ENCODE assay signal across 8 cellular contexts in the genomic region with DNA sequence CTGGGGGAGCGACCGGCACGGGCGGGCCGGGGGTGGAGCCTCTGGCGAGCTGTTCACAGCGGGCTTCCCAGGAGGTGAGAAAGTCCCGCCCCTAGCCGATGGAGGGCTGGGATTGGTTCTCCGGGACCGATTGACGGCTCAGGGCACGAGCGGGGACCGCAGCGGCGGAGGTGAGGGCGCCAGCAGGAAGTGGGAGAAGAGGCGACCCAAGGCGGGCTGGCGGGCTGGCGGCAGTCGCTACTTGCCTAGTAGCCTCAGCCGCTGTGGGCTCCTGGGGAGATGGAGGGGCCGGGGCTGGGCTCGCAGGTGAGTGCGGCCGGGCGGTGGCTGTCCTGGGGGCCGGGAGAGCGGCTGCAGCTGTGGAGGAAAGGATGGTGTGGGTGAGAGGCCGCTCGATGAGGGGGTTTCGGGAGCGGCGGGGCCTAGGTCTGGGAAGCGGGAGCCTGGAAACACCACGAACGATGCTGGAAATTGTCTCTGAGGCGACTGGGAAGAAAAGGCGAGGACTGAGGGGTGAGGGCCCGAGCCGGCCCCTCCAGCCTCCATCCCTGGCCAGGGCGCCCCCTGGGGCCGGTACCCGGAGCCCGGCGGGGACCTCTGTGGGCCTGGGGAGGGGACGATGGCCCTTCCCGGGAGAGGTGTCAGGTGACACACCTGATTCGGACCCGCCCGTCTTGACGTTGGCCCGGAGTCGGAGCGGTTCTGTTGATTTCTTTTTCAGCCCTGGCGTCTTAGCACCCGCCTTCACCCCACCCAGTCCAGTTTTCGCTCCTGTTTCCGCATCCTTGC. TPM values are rescaled to one million over a fixed set of nuclear protein-coding genes. Genes with fewer than 3 reads are reported as not detected.
A peak's percentile ranks its signal among the peaks of the same experiment; 100 is the strongest.
DNase-seq lines count a peak whose midpoint lies in the region; ATAC-seq lines count a peak whose summit lies in the region.

A gene with protein sequence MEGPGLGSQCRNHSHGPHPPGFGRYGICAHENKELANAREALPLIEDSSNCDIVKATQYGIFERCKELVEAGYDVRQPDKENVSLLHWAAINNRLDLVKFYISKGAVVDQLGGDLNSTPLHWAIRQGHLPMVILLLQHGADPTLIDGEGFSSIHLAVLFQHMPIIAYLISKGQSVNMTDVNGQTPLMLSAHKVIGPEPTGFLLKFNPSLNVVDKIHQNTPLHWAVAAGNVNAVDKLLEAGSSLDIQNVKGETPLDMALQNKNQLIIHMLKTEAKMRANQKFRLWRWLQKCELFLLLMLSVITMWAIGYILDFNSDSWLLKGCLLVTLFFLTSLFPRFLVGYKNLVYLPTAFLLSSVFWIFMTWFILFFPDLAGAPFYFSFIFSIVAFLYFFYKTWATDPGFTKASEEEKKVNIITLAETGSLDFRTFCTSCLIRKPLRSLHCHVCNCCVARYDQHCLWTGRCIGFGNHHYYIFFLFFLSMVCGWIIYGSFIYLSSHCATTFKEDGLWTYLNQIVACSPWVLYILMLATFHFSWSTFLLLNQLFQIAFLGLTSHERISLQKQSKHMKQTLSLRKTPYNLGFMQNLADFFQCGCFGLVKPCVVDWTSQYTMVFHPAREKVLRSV (plus strand): TSS at position 198 of the 789 bp plus-strand sequence. CDS start 82 bp downstream, at position 280.

- H3K9me3 ChIP-seq in esophagus (ENCODE audit: control insufficient read depth in 2 of 2, insufficient read depth in 1 of 2, low read depth in 1 of 2, low read length in 1 of 2) (no peaks in the 10 kb centered on the region), muscle layer of colon (ENCODE audit: low read length) (no peaks in the 10 kb centered on the region)

- peak within 1 kb of the TSS; percentile 9 for H3K9ac ChIP-seq in muscle layer of colon (ENCODE audit: low read length)

- H3K36me3 ChIP-seq in esophagus (ENCODE audit: control insufficient read depth in 2 of 2, insufficient read depth in 2 of 2, low read length in 1 of 2), result no peaks in the 10 kb centered on the region
- H3K36me3 ChIP-seq in muscle layer of colon (ENCODE audit: insufficient read depth, low read length), result no peaks in the 10 kb centered on the region

- WGBS in esophagus, 2 donors, result 0 to 1% methylated on average over 55 to 61 of the region's 61 CpGs

- H3K27me3 ChIP-seq in esophagus (ENCODE audit: control insufficient read depth in 1 of 2, insufficient read depth in 2 of 2, low read length in 2 of 2), result no peaks in the 10 kb centered on the region
- H3K27me3 ChIP-seq in muscle layer of colon (ENCODE audit: control insufficient read depth in 1 of 2, insufficient read depth in 2 of 2, low read length in 2 of 2), result no peaks in the 10 kb centered on the region

- H3K4me1 ChIP-seq in esophagus (ENCODE audit: control insufficient read depth in 2 of 2, insufficient read depth in 2 of 2, low read length in 1 of 2) (no peaks in the 10 kb centered on the region), muscle layer of colon (ENCODE audit: insufficient read depth, low read length) (peaks cover 5% of the 10 kb centered on the region)

- H3K27ac ChIP-seq in esophagus (ENCODE audit: low read depth in 2 of 2, low read length in 1 of 2), result peak within 1 kb of the TSS; percentile 88 to 97
- no peak within 1 kb of the TSS for H3K27ac ChIP-seq in muscle layer of colon (ENCODE audit: low read depth, low read length)

- peak; percentile 99 for ATAC-seq in GM21717 (IDR thresholded peaks at IDR 0.05; ENCODE audit: unreplicated experiment)

- peak within 1 kb of the TSS; percentile 77 for H3K4me3 ChIP-seq in Jurkat, Clone E6-1 (ENCODE audit: low read length)
- H3K4me3 ChIP-seq in esophagus (ENCODE audit: low read depth in 1 of 2, low read length in 2 of 2), result peak within 1 kb of the TSS; percentile 77 to 83
- H3K4me3 ChIP-seq in muscle layer of colon (ENCODE audit: low read depth in 1 of 2, low read length in 2 of 2), result peak within 1 kb of the TSS; percentile 58 to 78

- DNase-seq in DMS79 treated with DMSO at 0.1 percent for 48 hours (lab: John Stamatoyannopoulos, UW) (peak; percentile 87), OCI-M2 (lab: John Stamatoyannopoulos, UW; ENCODE audit: unreplicated experiment) (peak; percentile 3), activated T-cell treated with anti-CD3 and anti-CD28 coated beads for 4 hours (peak; percentile 92)
- DNase-seq in Jurkat, Clone E6-1 (ENCODE audit: low read depth, low spot score), result peak; percentile 92
- DNase-seq in stimulated activated CD8-positive, alpha-beta memory T cell treated with anti-CD3 and anti-CD28 coated beads, Interleukin-7, amount 100 ng/mL, for 1 hour (ENCODE audit: low read depth in 2 of 2), result peak; percentile 87 to 90

RNA-seq across cellular contexts. Expression of the gene that starts here (rescaled TPM):
- polyA plus RNA-seq in Jurkat, Clone E6-1 (2012; ENCODE audit: insufficient read depth, insufficient read length), result 34.0 TPM
- 10 to 100 TPM; 44.3 to 50.1 TPM for polyA plus RNA-seq in esophagus

Comparison
In these comparisons a context has a peak if more than half of its experiments do, and no peak if none do; other contexts are left out.
1. DNase-seq: peak in every context shown above with its lines; median percentile 92 in Jurkat, Clone E6-1; 92 in activated T-cell treated with anti-CD3 and anti-CD28 coated beads for 4 hours; 88 in stimulated activated CD8-positive, alpha-beta memory T cell treated with anti-CD3 and anti-CD28 coated beads, Interleukin-7, amount 100 ng/mL, for 1 hour; 87 in DMS79 treated with DMSO at 0.1 percent for 48 hours; 3 in OCI-M2.